Comparison of ENCODE assay signal across 8 cellular contexts in genomic region chr1:17207966-17208418, GRCh38. TPM values are rescaled to one million over a fixed set of nuclear protein-coding genes. Genes with fewer than 3 reads are reported as not detected.
DNase-seq lines count a peak whose midpoint lies in the region; ATAC-seq, FAIRE-seq and TF ChIP-seq lines count a peak whose summit lies in the region.

No MANE protein-coding gene starts in this region.

- ATAC-seq in DND-41 (ENCODE audit: insufficient read depth, low read depth): peak; percentile 44; the same call in 2 of the 3 replicates

- peak; percentile 33 for DNase-seq in DND-41
- peak; percentile 76 for DNase-seq in HFFc6
- peak; percentile 80 to 81 for DNase-seq in SJCRH30
- peak; percentile 62 for DNase-seq in astrocyte of the spinal cord (ENCODE audit: low read depth, low spot score)
- DNase-seq in skeletal muscle cell (ENCODE audit: low read depth): peak; percentile 26
- DNase-seq in effector memory CD4-positive, alpha-beta T cell: no peak
- no peak for DNase-seq in transverse colon
- no peak for DNase-seq in frontal cortex (ENCODE audit: low spot score in 2 of 2)

- H3K36me3 ChIP-seq in DND-41 (ENCODE audit: insufficient read depth, low read length) (no peaks in the 10 kb centered on the region), SJCRH30 (no peaks in the 10 kb centered on the region), transverse colon (no peaks in the 10 kb centered on the region)
- H3K36me3 ChIP-seq in effector memory CD4-positive, alpha-beta T cell (ENCODE audit: control insufficient read depth, insufficient read depth, low read length): no peaks in the 10 kb centered on the region

- H3K4me2 ChIP-seq in DND-41 (ENCODE audit: insufficient read depth, low read length): no peak overlapping the region

- H3K9ac ChIP-seq in DND-41 (ENCODE audit: low read depth, low read length): no peak overlapping the region

- H3K4me1 ChIP-seq in DND-41 (ENCODE audit: insufficient read depth, low read length) (peaks cover 12% of the 10 kb centered on the region), SJCRH30 (peaks cover 42% of the 10 kb centered on the region), transverse colon (peaks cover 0 to 14% (median 2%) of the 10 kb centered on the region in 4 donors)
- H3K4me1 ChIP-seq in effector memory CD4-positive, alpha-beta T cell (ENCODE audit: control insufficient read depth, insufficient read depth, low read length, poor library complexity, severe bottlenecking): peaks cover 24% of the 10 kb centered on the region

- no peak overlapping the region for H3K27ac ChIP-seq in DND-41 (ENCODE audit: low read length)
- H3K27ac ChIP-seq in SJCRH30: no peak overlapping the region
- no peak overlapping the region for H3K27ac ChIP-seq in effector memory CD4-positive, alpha-beta T cell (ENCODE audit: insufficient read depth, low read length, poor library complexity, severe bottlenecking)
- H3K27ac ChIP-seq in transverse colon: no peak overlapping the region

- FAIRE-seq in frontal cortex (lab: Jason Lieb, UNC): no peak

- no peak overlapping the region for H2AFZ ChIP-seq in DND-41 (ENCODE audit: low read depth, low read length)

- peaks cover 38% of the 10 kb centered on the region for H3K4me1 Mint-ChIP-seq in HFFc6 (ENCODE audit: low read depth)

- H3K27me3 ChIP-seq in DND-41 (ENCODE audit: insufficient read depth, low read length, poor library complexity) (peaks cover 28% of the 10 kb centered on the region), SJCRH30 (no peaks in the 10 kb centered on the region), transverse colon (peaks cover 15% of the 10 kb centered on the region)
- H3K27me3 ChIP-seq in effector memory CD4-positive, alpha-beta T cell (replicated peaks; ENCODE audit: control insufficient read depth, insufficient read depth, low read length, poor library complexity, severe bottlenecking): no peaks in the 10 kb centered on the region

- H3K79me2 ChIP-seq in DND-41 (ENCODE audit: insufficient read depth, low read length): no peaks in the 10 kb centered on the region

- no peak for TF ChIP-seq EP300 in transverse colon (IDR thresholded peaks at IDR 0.05; ENCODE audit: low read depth)

- intact Hi-C loops in transverse colon (cut with DNase I; ENCODE audit: low total_unique reads): no loop called here

- TF ChIP-seq POLR2A in transverse colon (IDR thresholded peaks at IDR 0.05): no peak

- peaks cover 4% of the 10 kb centered on the region; the same call in 1 of the 2 replicates for H3K27me3 Mint-ChIP-seq in HFFc6 (ENCODE audit: insufficient read depth)

- 69% methylated on average over 2 of the region's 2 CpGs; no CpG with 5 or more reads in 1 of the 2 donors for WGBS in transverse colon (ENCODE audit: low coverage in 1 of 2), 2 donors

- no peak overlapping the region; the same call in 1 of the 2 replicates for H3K4me3 Mint-ChIP-seq in HFFc6

- H3K27ac Mint-ChIP-seq in HFFc6: peak overlapping the region; percentile 67

- H3K4me3 ChIP-seq in DND-41 (ENCODE audit: low read depth in 1 of 2, low read length in 2 of 2) (no peak overlapping the region), SJCRH30 (no peak overlapping the region), astrocyte of the spinal cord (ENCODE audit: low read depth, low read length) (no peak overlapping the region), skeletal muscle cell (ENCODE audit: low read depth, low read length) (no peak overlapping the region), transverse colon (no peak overlapping the region)
- no peak overlapping the region for H3K4me3 ChIP-seq in effector memory CD4-positive, alpha-beta T cell (ENCODE audit: insufficient read depth, low read depth, low read length, poor library complexity, severe bottlenecking)

- no peaks in the 10 kb centered on the region for H3K9me3 Mint-ChIP-seq in HFFc6

- H4K20me1 ChIP-seq in DND-41 (ENCODE audit: insufficient read depth, low read length): peaks cover 25% of the 10 kb centered on the region

- H3K36me3 Mint-ChIP-seq in HFFc6 (ENCODE audit: low read depth): no peaks in the 10 kb centered on the region

- no peak for TF ChIP-seq CTCF in DND-41 (IDR thresholded peaks at IDR 0.05; ENCODE audit: borderline replicate concordance, extremely low read depth, low read length, poor library complexity, severe bottlenecking)
- no peak for TF ChIP-seq CTCF in HFFc6 (IDR thresholded peaks at IDR 0.05)
- no peak for TF ChIP-seq CTCF in astrocyte of the spinal cord (IDR thresholded peaks at IDR 0.05; ENCODE audit: low read depth, low read length)
- no peak for TF ChIP-seq CTCF in transverse colon (IDR thresholded peaks at IDR 0.05)

- in situ Hi-C loops in astrocyte of the spinal cord (cut with HindIII; ENCODE audit: low sequenced_read_pairs) (no loop called here), transverse colon (cut with MboI; ENCODE audit: low pct_ligation_motif_present in 1 of 4, low pct_unique_long_range_greater_than_20kb in 1 of 4, low sequenced_read_pairs in 3 of 4) (no loop called here)

- H3K9me3 ChIP-seq in DND-41 (ENCODE audit: insufficient read depth, low read length, severe bottlenecking) (no peaks in the 10 kb centered on the region), SJCRH30 (replicated peaks) (no peaks in the 10 kb centered on the region), transverse colon (no peaks in the 10 kb centered on the region)
- H3K9me3 ChIP-seq in effector memory CD4-positive, alpha-beta T cell (ENCODE audit: control insufficient read depth, low read length): no peaks in the 10 kb centered on the region

RNA-seq across cellular contexts. Expression of gene PADI1, which starts 3.1 kb away (rescaled TPM):
- total RNA-seq in HFFc6 (2021; fragmentation: NEBNext Ultra II Directional; extraction: Animal tissue kit (Norgen Biotek cat#: 25700)): under 1 TPM in 5 of 6 experiments, not detected in 1; 0.11 to 0.95 (median 0.22) TPM
- total RNA-seq in SJCRH30 (2014; rRNA removed; shearing (Covaris generic)): 0.06 and 0.20 TPM in 2 replicates
- under 1 TPM in 1 of 4 donors, not detected in 3; 0.14 TPM for total RNA-seq in transverse colon
- total RNA-seq in frontal cortex: not detected

RNA-seq across cellular contexts. Expression of gene PADI3, which starts 40.9 kb away (rescaled TPM):
- under 1 TPM in 4 of 6 experiments, not detected in 2; 0.05 to 0.14 (median 0.07) TPM for total RNA-seq in HFFc6 (2021; fragmentation: NEBNext Ultra II Directional; extraction: Animal tissue kit (Norgen Biotek cat#: 25700))
- 6.1 and 6.8 TPM in 2 replicates for total RNA-seq in SJCRH30 (2014; rRNA removed; shearing (Covaris generic))
- total RNA-seq in transverse colon: not detected
- not detected for total RNA-seq in frontal cortex

Comparison
In these comparisons a context has a peak if more than half of its experiments do, and no peak if none do; other contexts are left out.
1. DNase-seq: peak in DND-41 (single experiment), HFFc6 (single experiment), SJCRH30 (2 of 2), astrocyte of the spinal cord (single experiment) and skeletal muscle cell (single experiment); none in effector memory CD4-positive, alpha-beta T cell (0 of 3), transverse colon (single experiment) and frontal cortex (0 of 2).